31 cellular contexts compared by ENCODE assay signal in genomic region chr4:90227177-90227576, GRCh38.
"Had no signal": no experiment of that assay in that cellular context is flagged by ENCODE, and none has a peak within 500 bp of the region (broad histone marks: within the 10 kb centered on the region; RNA-seq: fewer than 3 reads in every experiment).

No MANE protein-coding gene starts in this region.

- H3K9me3 ChIP-seq: ascending aorta had no signal

- H3K4me3 ChIP-seq: ascending aorta, cardiac muscle cell had no signal

- H3K4me1 ChIP-seq: ascending aorta had no signal

- H3K36me3 ChIP-seq: ascending aorta, cardiac muscle cell, WERI-Rb-1 had no signal

- DNase-seq: activated CD4-positive, alpha-beta memory T cell treated with anti-CD3 and anti-CD28 coated beads, Interleukin-2, amount 10 ng/mL, durations not matched to agents 7 days and 5 days; activated CD4-positive, alpha-beta T cell treated with anti-CD3 and anti-CD28 coated beads for 1 hour; activated CD4-positive, alpha-beta T cell treated with anti-CD3 and anti-CD28 coated beads for 36 hours; activated CD4-positive, alpha-beta T cell treated with anti-CD3 and anti-CD28 coated beads for 48 hours; activated CD4-positive, alpha-beta T cell treated with anti-CD3 and anti-CD28 coated beads, Interleukin-2, amount 10 ng/mL, durations not matched to agents 7 days and 5 days; activated CD4-positive, alpha-beta T cell treated with anti-CD3 and anti-CD28 coated beads, Interleukin-2, amount 50 U/mL, for 48 hours; activated CD4-positive, CD25-positive, alpha-beta regulatory T cell; activated CD8-positive, alpha-beta memory T cell treated with anti-CD3 and anti-CD28 coated beads for 24 hours; activated CD8-positive, alpha-beta memory T cell treated with anti-CD3 and anti-CD28 coated beads, Interleukin-2, amount 10 ng/mL, durations not matched to agents 7 days and 5 days; activated CD8-positive, alpha-beta memory T cell treated with anti-CD3 and anti-CD28 coated beads, Interleukin-2, amount 50 U/mL, for 48 hours; activated CD8-positive, alpha-beta T cell treated with anti-CD3 and anti-CD28 coated beads, Interleukin-2, amount 10 ng/mL, durations not matched to agents 7 days and 5 days; activated effector memory CD4-positive, alpha-beta T cell treated with Interleukin-2 at 50 U/mL for 16 hours; activated gamma-delta T cell; activated naive CD4-positive, alpha-beta T cell treated with anti-CD3 and anti-CD28 coated beads, Interleukin-2, amount 10 ng/mL, durations not matched to agents 7 days and 5 days; activated naive CD4-positive, alpha-beta T cell treated with Interleukin-2 at 50 U/mL for 16 hours; activated naive CD8-positive, alpha-beta T cell treated with anti-CD3 and anti-CD28 coated beads, Interleukin-2, amount 10 ng/mL, durations not matched to agents 7 days and 5 days; activated naive CD8-positive, alpha-beta T cell treated with anti-CD3 and anti-CD28 coated beads, Interleukin-2, amount 50 U/mL, for 24 hours; activated T-cell treated with anti-CD3 and anti-CD28 coated beads, Interleukin-2, amount 50 U/mL, for 24 hours; activated T-cell treated with anti-CD3 and anti-CD28 coated beads, Interleukin-2, amount 50 U/mL, for 48 hours; amygdala; anterior cingulate cortex; caudate nucleus; cerebellar nuclear complex; T-helper 17 cell; T1000; WERI-Rb-1 had no signal

- H3K27me3 ChIP-seq: ascending aorta, cardiac muscle cell had no signal

- FAIRE-seq: bronchial epithelial cell had no signal

- H3K27ac ChIP-seq: ascending aorta, cardiac muscle cell, WERI-Rb-1 had no signal

- ATAC-seq: activated CD4-positive, alpha-beta T cell treated with anti-CD3 and anti-CD28 coated beads for 36 hours; activated CD4-positive, CD25-positive, alpha-beta regulatory T cell treated with anti-CD3 and anti-CD28 coated beads, Interleukin-2, amount 50 U/mL, for 24 hours; activated CD8-positive, alpha-beta memory T cell treated with anti-CD3 and anti-CD28 coated beads, Interleukin-2, amount 10 ng/mL, durations not matched to agents 7 days and 5 days; activated CD8-positive, alpha-beta T cell treated with anti-CD3 and anti-CD28 coated beads, Interleukin-2, amount 10 ng/mL, durations not matched to agents 7 days and 5 days; activated naive CD8-positive, alpha-beta T cell treated with anti-CD3 and anti-CD28 coated beads, Interleukin-2, amount 50 U/mL, for 24 hours; T-helper 17 cell; WTC11 had no signal
